ENCODE assay signal across 8 cellular contexts in genomic region chr16:370443-370842, GRCh38.
A peak's percentile ranks its signal among the peaks of the same experiment; 100 is the strongest.
DNase-seq lines count a peak whose midpoint lies in the region; ATAC-seq, FAIRE-seq and TF ChIP-seq lines count a peak whose summit lies in the region.

Gene MRPL28, minus strand, starts transcription at chr16:370538. Its CDS starts 320 bp downstream, at chr16:370218.

- FAIRE-seq in colon (lab: Jason Lieb, UNC) = peak; percentile 68

- DNase-seq in AG20443 (ENCODE audit: low spot score) (peak; percentile 98), NCI-H526 treated with DMSO at 0.1 percent for 48 hours (lab: John Stamatoyannopoulos, UW) (peak; percentile 76), kidney tubule cell (ENCODE audit: low spot score) (peak; percentile 96)
- DNase-seq in activated CD4-positive, alpha-beta T cell treated with anti-CD3 and anti-CD28 coated beads for 48 hours = peak; percentile 96
- DNase-seq in stimulated activated CD4-positive, alpha-beta T cell treated with anti-CD3 and anti-CD28 coated beads, Interleukin-1b, Interleukin-23, amount 100 ng/mL, for 24 hours (ENCODE audit: low read depth in 4 of 4, low spot score in 1 of 4) = peak; percentile 77 to 94 (median 90)

- ATAC-seq in HG03457 (IDR thresholded peaks at IDR 0.05; ENCODE audit: unreplicated experiment) = peak; percentile 35

- peak; percentile 46 for TF ChIP-seq POLR2A in GM19193 (IDR thresholded peaks at IDR 0.05; ENCODE audit: extremely low read depth, insufficient read depth, insufficient read length)

Comparison
In these comparisons a context has a peak if more than half of its experiments do, and no peak if none do; other contexts are left out.
1. Peak in every context shown above with its lines: DNase-seq and ATAC-seq.